In the genomic region with DNA sequence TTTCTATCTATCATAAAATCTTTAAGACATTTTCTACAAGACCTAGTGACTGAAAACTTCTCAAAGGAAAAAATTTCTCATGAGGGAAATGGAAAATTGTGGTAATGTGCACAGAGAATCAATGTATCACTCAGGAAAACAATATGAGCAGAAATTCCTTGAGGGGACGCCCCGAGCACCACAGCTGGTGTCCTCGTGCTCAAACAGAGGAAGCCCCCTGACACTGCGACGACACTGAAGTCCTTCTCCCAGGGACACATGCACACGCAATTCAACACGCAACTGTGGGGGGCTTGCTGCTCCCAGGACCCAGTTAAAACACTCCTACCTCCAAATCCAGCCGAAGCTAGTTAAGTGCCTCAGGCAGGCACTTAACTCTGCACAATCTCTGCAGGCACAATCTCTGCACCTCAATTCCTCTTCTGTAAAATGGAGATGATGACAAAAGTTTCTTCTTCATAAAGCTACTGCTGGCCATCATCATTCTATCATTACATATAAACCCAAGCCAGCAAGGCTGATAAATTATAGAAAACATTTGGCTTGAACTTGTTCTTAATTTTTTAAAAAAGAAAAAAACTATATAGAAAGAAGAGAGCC, we compare ENCODE assay signal across 20 cellular contexts. TPM values are rescaled to one million over a fixed set of nuclear protein-coding genes. Genes with fewer than 3 reads are reported as not detected.
A peak's percentile ranks its signal among the peaks of the same experiment; 100 is the strongest.
DNase-seq lines count a peak whose midpoint lies in the region; ATAC-seq and TF ChIP-seq lines count a peak whose summit lies in the region.
"Had no signal": no experiment of that assay in that cellular context is flagged by ENCODE, and none has a peak within 500 bp of the region (broad histone marks: within the 10 kb centered on the region; RNA-seq: fewer than 3 reads in every experiment).

No MANE protein-coding gene starts in this region.

- H3K79me2 ChIP-seq in PC-9 (ENCODE audit: low read depth) = no peaks in the 10 kb centered on the region

- no peak for ATAC-seq in activated CD8-positive, alpha-beta memory T cell treated with anti-CD3 and anti-CD28 coated beads, Interleukin-2, amount 10 ng/mL, durations not matched to agents 7 days and 5 days
- no peak for ATAC-seq in effector memory CD8-positive, alpha-beta T cell (replicated peaks)
- peak; percentile 54 for ATAC-seq in stimulated activated memory B cell treated with anti-CD40 and anti-IgM and Interleukin-4, amounts not matched to agents 10 μg/mL and 1 μg/mL and 100 μg/mL, for 72 hours
- ATAC-seq: natural killer cell treated with Interleukin-12 subunit alpha and Interleukin-12 subunit beta and Interleukin-15 and Interleukin-18, amount 100 ng/mL, for 72 hours had no signal

- peaks cover 48% of the 10 kb centered on the region for H3K4me1 Mint-ChIP-seq in activated CD8-positive, alpha-beta memory T cell treated with anti-CD3 and anti-CD28 coated beads, Interleukin-2, amount 10 ng/mL, durations not matched to agents 7 days and 5 days
- H3K4me1 Mint-ChIP-seq in effector memory CD8-positive, alpha-beta T cell (ENCODE audit: low read depth in 2 of 2) = peaks cover 34 to 53% of the 10 kb centered on the region in 2 donors
- peaks cover 85% of the 10 kb centered on the region for H3K4me1 Mint-ChIP-seq in stimulated activated memory B cell treated with anti-CD40 and anti-IgM and Interleukin-4, amounts not matched to agents 10 μg/mL and 1 μg/mL and 100 μg/mL, for 72 hours

- peaks cover 20% of the 10 kb centered on the region for H3K36me3 Mint-ChIP-seq in activated CD8-positive, alpha-beta memory T cell treated with anti-CD3 and anti-CD28 coated beads, Interleukin-2, amount 10 ng/mL, durations not matched to agents 7 days and 5 days
- H3K36me3 Mint-ChIP-seq in effector memory CD8-positive, alpha-beta T cell (ENCODE audit: insufficient read depth) = peaks cover 22% of the 10 kb centered on the region
- H3K36me3 Mint-ChIP-seq in stimulated activated memory B cell treated with anti-CD40 and anti-IgM and Interleukin-4, amounts not matched to agents 10 μg/mL and 1 μg/mL and 100 μg/mL, for 72 hours = peaks cover 44% of the 10 kb centered on the region

- H3K36me3 ChIP-seq in SK-N-MC (ENCODE audit: insufficient read depth, low read length) = no peaks in the 10 kb centered on the region
- H3K36me3 ChIP-seq in PC-9 (ENCODE audit: low read depth) = no peaks in the 10 kb centered on the region
- no peaks in the 10 kb centered on the region for H3K36me3 ChIP-seq in A673 (ENCODE audit: insufficient read depth, low read length, poor library complexity, severe bottlenecking)
- H3K36me3 ChIP-seq: prostate gland had no signal

- CTCF ChIA-PET in activated CD8-positive, alpha-beta memory T cell treated with anti-CD3 and anti-CD28 coated beads, Interleukin-2, amount 10 ng/mL, durations not matched to agents 7 days and 5 days (lab: Charles Lee) = interaction anchor here (0.9 to 3.2 kb wide), 4 partner anchors 9 to 168 kb away, joined by 3 to 7 read pairs (median 4); no protein-coding TSS in a partner anchor
- CTCF ChIA-PET in PC-9 (lab: Charles Lee) = interaction anchor here (0.6 kb wide), 1 partner anchor 241 kb away, joined by 3 read pairs; no protein-coding TSS in a partner anchor
- CTCF ChIA-PET in A673 (lab: Charles Lee) = no interaction called here

- no peaks in the 10 kb centered on the region for H3K27me3 Mint-ChIP-seq in activated CD8-positive, alpha-beta memory T cell treated with anti-CD3 and anti-CD28 coated beads, Interleukin-2, amount 10 ng/mL, durations not matched to agents 7 days and 5 days
- H3K27me3 Mint-ChIP-seq in effector memory CD8-positive, alpha-beta T cell = no peaks in the 10 kb centered on the region
- H3K27me3 Mint-ChIP-seq in stimulated activated memory B cell treated with anti-CD40 and anti-IgM and Interleukin-4, amounts not matched to agents 10 μg/mL and 1 μg/mL and 100 μg/mL, for 72 hours = no peaks in the 10 kb centered on the region
- H3K27me3 Mint-ChIP-seq: natural killer cell treated with Interleukin-12 subunit alpha and Interleukin-12 subunit beta and Interleukin-15 and Interleukin-18, amount 100 ng/mL, for 72 hours had no signal

- H3K9ac ChIP-seq in SK-N-MC (ENCODE audit: insufficient read length) = peak overlapping the region; percentile 22

- no peaks in the 10 kb centered on the region for H3K9me2 ChIP-seq in PC-9 (ENCODE audit: insufficient read depth)

- intact Hi-C loops in PC-9 (cut with micrococcal nuclease; ENCODE audit: unreplicated experiment) (no loop called here), A673 (cut with micrococcal nuclease; ENCODE audit: unreplicated experiment) (no loop called here)

- BruUV-seq in PC-9 (replicated peaks; lab: Mats Ljungman, UMichigan) (no TSS peak), A673 (replicated peaks; lab: Mats Ljungman, UMichigan) (no TSS peak)

- H3K27ac Mint-ChIP-seq in activated CD8-positive, alpha-beta memory T cell treated with anti-CD3 and anti-CD28 coated beads, Interleukin-2, amount 10 ng/mL, durations not matched to agents 7 days and 5 days = no peak overlapping the region
- H3K27ac Mint-ChIP-seq in effector memory CD8-positive, alpha-beta T cell = peak overlapping the region; percentile 56 to 79
- peak overlapping the region; percentile 95 for H3K27ac Mint-ChIP-seq in stimulated activated memory B cell treated with anti-CD40 and anti-IgM and Interleukin-4, amounts not matched to agents 10 μg/mL and 1 μg/mL and 100 μg/mL, for 72 hours

- H3K4me2 ChIP-seq in PC-9 = no peak overlapping the region
- H3K4me2 ChIP-seq: hepatocyte had no signal

- H3K27ac ChIP-seq in SK-N-MC (peak overlapping the region; percentile 70), PC-9 (no peak overlapping the region), A673 (ENCODE audit: low read depth, low read length, poor library complexity, severe bottlenecking) (no peak overlapping the region)
- H3K27ac ChIP-seq: hepatocyte, prostate gland had no signal

- POLR2A ChIA-PET in PC-9 (lab: Charles Lee; ENCODE audit: unreplicated experiment) (no interaction called here), A673 (lab: Charles Lee; ENCODE audit: low non-redundant PET) (no interaction called here)

- TF ChIP-seq CTCF in PC-9 (conservative IDR thresholded peaks at IDR 0.05) (no peak), A673 (conservative IDR thresholded peaks at IDR 0.05; ENCODE audit: low read depth, low read length) (no peak)

- H3K4me1 ChIP-seq in PC-9 (replicated peaks; ENCODE audit: insufficient read depth) (no peaks in the 10 kb centered on the region), A673 (ENCODE audit: insufficient read depth, low read length, poor library complexity, severe bottlenecking) (peaks cover 31% of the 10 kb centered on the region)
- H3K4me1 ChIP-seq: Caco-2, prostate gland had no signal

- H3K9me3 ChIP-seq in SK-N-MC (ENCODE audit: low read depth, low read length) = no peaks in the 10 kb centered on the region
- no peaks in the 10 kb centered on the region for H3K9me3 ChIP-seq in PC-9 (ENCODE audit: insufficient read depth, low read depth)
- H3K9me3 ChIP-seq in A673 (ENCODE audit: low read depth, low read length, poor library complexity, severe bottlenecking) = no peaks in the 10 kb centered on the region
- H3K9me3 ChIP-seq: ascending aorta, Caco-2, prostate gland had no signal

- no peaks in the 10 kb centered on the region for H4K20me1 ChIP-seq in PC-9 (ENCODE audit: insufficient read depth)

- H3K27me3 ChIP-seq in PC-9 (ENCODE audit: insufficient read depth, low read depth) (no peaks in the 10 kb centered on the region), A673 (replicated peaks; ENCODE audit: insufficient read depth, low read depth, low read length, poor library complexity) (no peaks in the 10 kb centered on the region)
- H3K27me3 ChIP-seq: ascending aorta, hepatocyte had no signal

- no peak overlapping the region for H3K4me3 Mint-ChIP-seq in activated CD8-positive, alpha-beta memory T cell treated with anti-CD3 and anti-CD28 coated beads, Interleukin-2, amount 10 ng/mL, durations not matched to agents 7 days and 5 days
- no peak overlapping the region for H3K4me3 Mint-ChIP-seq in effector memory CD8-positive, alpha-beta T cell
- H3K4me3 Mint-ChIP-seq in stimulated activated memory B cell treated with anti-CD40 and anti-IgM and Interleukin-4, amounts not matched to agents 10 μg/mL and 1 μg/mL and 100 μg/mL, for 72 hours = no peak overlapping the region
- H3K4me3 Mint-ChIP-seq: natural killer cell treated with Interleukin-12 subunit alpha and Interleukin-12 subunit beta and Interleukin-15 and Interleukin-18, amount 100 ng/mL, for 72 hours had no signal

- H3F3A ChIP-seq in PC-9 (ENCODE audit: insufficient read depth, low read depth) = 0 out of 2 replicates have a peak, but pooled peaks cover 2% of the 10 kb centered on the region

- H3K4me3 ChIP-seq in SK-N-MC (peak overlapping the region; percentile 49), PC-9 (no peak overlapping the region), A673 (ENCODE audit: low read depth, low read length, poor library complexity, severe bottlenecking) (no peak overlapping the region)
- H3K4me3 ChIP-seq: ascending aorta, hepatocyte, prostate gland had no signal

- DNase-seq in activated CD8-positive, alpha-beta memory T cell treated with anti-CD3 and anti-CD28 coated beads, Interleukin-2, amount 50 U/mL, for 48 hours = peak; percentile 63
- DNase-seq in activated CD8-positive, alpha-beta memory T cell treated with anti-CD3 and anti-CD28 coated beads, Interleukin-2, amount 10 ng/mL, durations not matched to agents 7 days and 5 days = no peak
- no peak for DNase-seq in SK-N-MC (ENCODE audit: low read depth, low spot score)
- DNase-seq in effector memory CD8-positive, alpha-beta T cell = no peak
- no peak for DNase-seq in PC-9
- DNase-seq in A673 (ENCODE audit: low spot score) = no peak
- no peak for DNase-seq in NCI-H1436 treated with DMSO at 0.1 percent for 48 hours (lab: John Stamatoyannopoulos, UW)
- DNase-seq: Caco-2, EL, mesenchymal stem cell, NCI-H1694, NCI-H345, small intestine had no signal

- no peaks in the 10 kb centered on the region for H3K9me3 Mint-ChIP-seq in activated CD8-positive, alpha-beta memory T cell treated with anti-CD3 and anti-CD28 coated beads, Interleukin-2, amount 10 ng/mL, durations not matched to agents 7 days and 5 days (ENCODE audit: low read depth)
- no peaks in the 10 kb centered on the region for H3K9me3 Mint-ChIP-seq in effector memory CD8-positive, alpha-beta T cell
- H3K9me3 Mint-ChIP-seq in stimulated activated memory B cell treated with anti-CD40 and anti-IgM and Interleukin-4, amounts not matched to agents 10 μg/mL and 1 μg/mL and 100 μg/mL, for 72 hours = no peaks in the 10 kb centered on the region
- H3K9me3 Mint-ChIP-seq: natural killer cell treated with Interleukin-12 subunit alpha and Interleukin-12 subunit beta and Interleukin-15 and Interleukin-18, amount 100 ng/mL, for 72 hours had no signal

- H2AFZ ChIP-seq in PC-9 = no peak overlapping the region
- H2AFZ ChIP-seq: hepatocyte had no signal

RNA-seq across cellular contexts. Expression of gene ZBTB17, which starts 16.0 kb away (rescaled TPM):
- total RNA-seq in activated CD8-positive, alpha-beta memory T cell treated with anti-CD3 and anti-CD28 coated beads, Interleukin-2, amount 10 ng/mL, durations not matched to agents 7 days and 5 days = 10 to 100 TPM; 55.8 to 68.8 TPM
- total RNA-seq in PC-9 (2021) = 17.4 and 24.2 TPM in 2 replicates
- total RNA-seq in A673 (2021) = 50.1 and 50.3 TPM in 2 replicates

RNA-seq across cellular contexts. Expression of gene SRARP, which starts 44.1 kb away (rescaled TPM):
- not detected for total RNA-seq in activated CD8-positive, alpha-beta memory T cell treated with anti-CD3 and anti-CD28 coated beads, Interleukin-2, amount 10 ng/mL, durations not matched to agents 7 days and 5 days
- total RNA-seq in PC-9 (2021) = not detected in 2 replicates
- total RNA-seq in A673 (2021) = not detected in 2 replicates
- total RNA-seq: ascending aorta; chondrocyte; hepatocyte; kidney epithelial cell; natural killer cell treated with Interleukin-12 subunit alpha and Interleukin-12 subunit beta and Interleukin-15 and Interleukin-18, amount 100 ng/mL, for 72 hours had no signal

RNA-seq across cellular contexts. Expression of gene HSPB7, which starts 57.9 kb away (rescaled TPM):
- not detected for total RNA-seq in activated CD8-positive, alpha-beta memory T cell treated with anti-CD3 and anti-CD28 coated beads, Interleukin-2, amount 10 ng/mL, durations not matched to agents 7 days and 5 days
- total RNA-seq in PC-9 (2021) (not detected in 2 replicates), A673 (2021) (not detected in 2 replicates)
- total RNA-seq: Caco-2; kidney epithelial cell; natural killer cell treated with Interleukin-12 subunit alpha and Interleukin-12 subunit beta and Interleukin-15 and Interleukin-18, amount 100 ng/mL, for 72 hours had no signal
